In the genomic region with DNA sequence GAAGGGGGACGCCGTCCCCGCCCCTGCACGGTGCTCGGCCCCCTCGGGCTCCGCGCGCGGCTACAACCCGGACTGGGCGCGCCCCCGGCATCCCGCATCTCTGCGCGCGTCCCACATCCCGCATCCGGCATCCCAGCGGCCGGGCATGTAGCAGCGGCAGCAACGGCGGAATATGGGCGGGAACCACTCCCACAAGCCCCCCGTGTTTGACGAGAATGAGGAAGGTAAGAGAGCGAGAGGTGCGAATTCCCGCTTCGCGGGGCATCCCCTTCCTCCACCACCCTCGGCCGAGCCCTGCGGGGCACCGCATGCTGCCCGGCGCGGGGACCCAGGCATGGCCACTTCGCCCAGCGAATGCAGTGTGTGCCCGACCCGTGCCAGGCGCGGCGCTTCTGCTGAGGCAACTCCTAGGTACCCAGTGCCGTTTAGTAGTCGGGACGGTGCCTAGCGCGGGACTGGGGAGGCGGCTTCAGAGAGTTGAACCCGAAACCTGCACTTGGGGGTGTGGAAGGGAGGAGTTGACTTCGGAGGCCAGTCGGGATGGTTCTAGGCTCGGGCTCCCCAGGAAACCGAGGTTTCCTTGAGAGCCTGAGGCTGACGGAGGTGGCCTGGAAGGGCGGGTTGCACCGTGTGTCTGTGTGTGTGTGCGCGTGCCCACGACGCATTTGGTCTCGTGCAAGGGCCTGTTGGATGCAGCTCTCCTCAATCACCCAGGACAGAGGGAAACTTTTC, we compare ENCODE assay signal across 7 cellular contexts. TPM values are rescaled to one million over a fixed set of nuclear protein-coding genes. Genes with fewer than 3 reads are reported as not detected.
DNase-seq lines count a peak whose midpoint lies in the region; ATAC-seq, FAIRE-seq and TF ChIP-seq lines count a peak whose summit lies in the region.

No MANE protein-coding gene starts in this region.

- no peaks in the 10 kb centered on the region for H3K27me3 ChIP-seq in astrocyte (ENCODE audit: insufficient read depth, low read length)
- no peaks in the 10 kb centered on the region for H3K27me3 ChIP-seq in Karpas-422 (ENCODE audit: low read length)

- H3K4me3 ChIP-seq in astrocyte (ENCODE audit: insufficient read depth, low read depth, low read length) (peak overlapping the region; percentile 71), Karpas-422 (ENCODE audit: low read length) (no peak overlapping the region)

- H3K4me1 ChIP-seq in astrocyte (ENCODE audit: insufficient read depth, low read length), result peaks cover 13% of the 10 kb centered on the region
- H3K4me1 ChIP-seq in Karpas-422 (ENCODE audit: low read length), result no peaks in the 10 kb centered on the region

- DNase-seq in HFFc6, result no peak
- DNase-seq in astrocyte (ENCODE audit: low read depth), result peak; percentile 19
- no peak for DNase-seq in immature natural killer cell
- no peak for DNase-seq in Karpas-422
- no peak for DNase-seq in NCI-H2081 treated with DMSO at 0.1 percent for 48 hours (lab: John Stamatoyannopoulos, UW)

- H3K4me1 Mint-ChIP-seq in HFFc6 (ENCODE audit: low read depth), result peaks cover 12% of the 10 kb centered on the region
- no peaks in the 10 kb centered on the region for H3K4me1 Mint-ChIP-seq in astrocyte (ENCODE audit: low read depth, unreplicated experiment)
- peaks cover 19 to 22% of the 10 kb centered on the region in 2 donors for H3K4me1 Mint-ChIP-seq in immature natural killer cell
- peaks cover 12% of the 10 kb centered on the region for H3K4me1 Mint-ChIP-seq in stimulated activated memory B cell treated with anti-CD40 and anti-IgM and Interleukin-4, amounts not matched to agents 10 μg/mL and 1 μg/mL and 100 μg/mL, for 72 hours

- H3K9me3 Mint-ChIP-seq in HFFc6 (no peaks in the 10 kb centered on the region), astrocyte (ENCODE audit: unreplicated experiment) (no peaks in the 10 kb centered on the region), immature natural killer cell (no peaks in the 10 kb centered on the region)
- H3K9me3 Mint-ChIP-seq in stimulated activated memory B cell treated with anti-CD40 and anti-IgM and Interleukin-4, amounts not matched to agents 10 μg/mL and 1 μg/mL and 100 μg/mL, for 72 hours, result no peaks in the 10 kb centered on the region

- H4K20me1 ChIP-seq in astrocyte (ENCODE audit: insufficient read depth, low read length), result peaks cover 10% of the 10 kb centered on the region
- no peaks in the 10 kb centered on the region for H4K20me1 ChIP-seq in Karpas-422 (ENCODE audit: insufficient read depth, low read depth, low read length)

- H3K9me2 ChIP-seq in Karpas-422 (replicated peaks; ENCODE audit: insufficient read depth, low read length), result no peaks in the 10 kb centered on the region

- H3K4me3 Mint-ChIP-seq in HFFc6, result 0 out of 2 replicates have a peak overlapping the region, but pooled peaks have one; percentile 5
- H3K4me3 Mint-ChIP-seq in astrocyte (ENCODE audit: unreplicated experiment), result peak overlapping the region; percentile 81
- peak overlapping the region; percentile 39 to 92 (median 63) for H3K4me3 Mint-ChIP-seq in immature natural killer cell
- H3K4me3 Mint-ChIP-seq in stimulated activated memory B cell treated with anti-CD40 and anti-IgM and Interleukin-4, amounts not matched to agents 10 μg/mL and 1 μg/mL and 100 μg/mL, for 72 hours, result peak overlapping the region; percentile 15

- H2AFZ ChIP-seq in astrocyte (ENCODE audit: low read depth, low read length) (peak overlapping the region; percentile 85), Karpas-422 (ENCODE audit: low read length) (no peak overlapping the region)

- no peak for TF ChIP-seq CTCF in HFFc6 (IDR thresholded peaks at IDR 0.05)
- no peak for TF ChIP-seq CTCF in astrocyte (IDR thresholded peaks at IDR 0.05; ENCODE audit: insufficient read depth, low read depth, low read length)

- H3K9ac ChIP-seq in astrocyte (ENCODE audit: low read length), result peak overlapping the region; percentile 80
- no peak overlapping the region for H3K9ac ChIP-seq in Karpas-422 (ENCODE audit: low read length)

- H3K4me2 ChIP-seq in astrocyte (ENCODE audit: low read length) (peak overlapping the region; percentile 98), Karpas-422 (ENCODE audit: low read depth, low read length, poor library complexity, severe bottlenecking) (no peak overlapping the region)

- H3K36me3 ChIP-seq in astrocyte (ENCODE audit: insufficient read depth, low read length) (no peaks in the 10 kb centered on the region), Karpas-422 (ENCODE audit: insufficient read depth, low read length) (no peaks in the 10 kb centered on the region)

- peak; percentile 29 for ATAC-seq in stimulated activated memory B cell treated with anti-CD40 and anti-IgM and Interleukin-4, amounts not matched to agents 10 μg/mL and 1 μg/mL and 100 μg/mL, for 72 hours
- ATAC-seq in GM21381 (IDR thresholded peaks at IDR 0.05; ENCODE audit: unreplicated experiment), result no peak

- H3K27me3 Mint-ChIP-seq in HFFc6 (ENCODE audit: insufficient read depth) (peaks cover 23% of the 10 kb centered on the region), astrocyte (ENCODE audit: low read depth, unreplicated experiment) (peaks cover 20% of the 10 kb centered on the region), immature natural killer cell (ENCODE audit: low read depth in 3 of 3) (peaks cover 2 to 23% (median 4%) of the 10 kb centered on the region in 3 donors)
- peaks cover 53% of the 10 kb centered on the region for H3K27me3 Mint-ChIP-seq in stimulated activated memory B cell treated with anti-CD40 and anti-IgM and Interleukin-4, amounts not matched to agents 10 μg/mL and 1 μg/mL and 100 μg/mL, for 72 hours

- H3K27ac Mint-ChIP-seq in HFFc6 (no peak overlapping the region), astrocyte (ENCODE audit: unreplicated experiment) (no peak overlapping the region), immature natural killer cell (no peak overlapping the region)
- no peak overlapping the region for H3K27ac Mint-ChIP-seq in stimulated activated memory B cell treated with anti-CD40 and anti-IgM and Interleukin-4, amounts not matched to agents 10 μg/mL and 1 μg/mL and 100 μg/mL, for 72 hours

- H3K36me3 Mint-ChIP-seq in HFFc6 (ENCODE audit: low read depth) (no peaks in the 10 kb centered on the region), astrocyte (ENCODE audit: low read depth, unreplicated experiment) (no peaks in the 10 kb centered on the region), immature natural killer cell (no peaks in the 10 kb centered on the region)
- H3K36me3 Mint-ChIP-seq in stimulated activated memory B cell treated with anti-CD40 and anti-IgM and Interleukin-4, amounts not matched to agents 10 μg/mL and 1 μg/mL and 100 μg/mL, for 72 hours, result no peaks in the 10 kb centered on the region

- no peaks in the 10 kb centered on the region for H3K9me3 ChIP-seq in astrocyte (ENCODE audit: insufficient read depth, low read depth, low read length)
- H3K9me3 ChIP-seq in Karpas-422 (ENCODE audit: low read length), result no peaks in the 10 kb centered on the region

- FAIRE-seq in astrocyte (lab: Jason Lieb, UNC), result no peak

- peaks cover 2% of the 10 kb centered on the region for H3K79me2 ChIP-seq in astrocyte (ENCODE audit: insufficient read depth, low read length)
- H3K79me2 ChIP-seq in Karpas-422 (ENCODE audit: low read length), result no peaks in the 10 kb centered on the region

- peak overlapping the region; percentile 11 for H3K27ac ChIP-seq in astrocyte (ENCODE audit: low read depth, low read length)
- H3K27ac ChIP-seq in Karpas-422 (ENCODE audit: low read length), result no peak overlapping the region

RNA-seq across cellular contexts. Expression of a gene that starts 0.6 kb away (rescaled TPM):
- total RNA-seq in HFFc6 (2021; fragmentation: NEBNext Ultra II Directional; extraction: Animal tissue kit (Norgen Biotek cat#: 25700)), result under 1 TPM in 5 of 6 experiments, not detected in 1; 0.14 to 0.33 (median 0.18) TPM
- 2.1 and 2.9 TPM in 2 replicates for total RNA-seq in astrocyte
- polyA plus RNA-seq in immature natural killer cell, result not detected
- total RNA-seq in Karpas-422 (2014; rRNA removed; shearing (Covaris generic); ENCODE audit: low replicate concordance), result not detected in 2 replicates

RNA-seq across cellular contexts. Expression of a gene that starts 32.6 kb away (rescaled TPM):
- total RNA-seq in HFFc6 (2021; fragmentation: NEBNext Ultra II Directional; extraction: Animal tissue kit (Norgen Biotek cat#: 25700)), result not detected
- 9.2 and 9.6 TPM in 2 replicates for total RNA-seq in astrocyte
- polyA plus RNA-seq in immature natural killer cell, result 10 to 100 TPM in 1 of 3 donors, 1 to 10 TPM in 1, under 1 TPM in 1; 0.91 to 13.5 (median 3.4) TPM
- not detected in 2 replicates for total RNA-seq in Karpas-422 (2014; rRNA removed; shearing (Covaris generic); ENCODE audit: low replicate concordance)

Comparison
In these comparisons a context has a peak if more than half of its experiments do, and no peak if none do; other contexts are left out.
1. H3K4me3 Mint-ChIP-seq: peak in every context shown above with its lines; median percentile 81 in astrocyte; 63 in immature natural killer cell; 15 in stimulated activated memory B cell treated with anti-CD40 and anti-IgM and Interleukin-4, amounts not matched to agents 10 μg/mL and 1 μg/mL and 100 μg/mL, for 72 hours; 5 in HFFc6.
2. RNA of a gene that starts 32.6 kb away (total RNA-seq): 9.2 to 9.6 TPM in astrocyte; not detected in HFFc6 and not detected in Karpas-422; every median in the first group is over 10 times any median in the second.